In genomic region chr3:174302746-174303315, GRCh38 we compare ENCODE assay signal across 26 cellular contexts.
"Had no signal": no experiment of that assay in that cellular context is flagged by ENCODE, and none has a peak within 500 bp of the region (broad histone marks: within the 10 kb centered on the region; RNA-seq: fewer than 3 reads in every experiment).

No MANE protein-coding gene starts in this region.

- H3K36me3 ChIP-seq: neural progenitor cell, pancreas, right lobe of liver, sigmoid colon, stomach, thoracic aorta, thyroid gland, tibial nerve, upper lobe of right lung, uterus had no signal

- H3K4me1 Mint-ChIP-seq: naive thymus-derived CD4-positive, alpha-beta T cell; natural killer cell; nephron; neural progenitor cell; stimulated activated memory B cell treated with anti-CD40 and anti-IgM and Interleukin-4, amounts not matched to agents 10 μg/mL and 1 μg/mL and 100 μg/mL, for 72 hours had no signal

- H3K9me3 Mint-ChIP-seq: nephron, neural progenitor cell, type B pancreatic cell had no signal

- H3K27me3 Mint-ChIP-seq: progenitor cell of endocrine pancreas; stimulated activated memory B cell treated with anti-CD40 and anti-IgM and Interleukin-4, amounts not matched to agents 10 μg/mL and 1 μg/mL and 100 μg/mL, for 72 hours had no signal

- H3K4me3 ChIP-seq: neural progenitor cell, pancreas, psoas muscle, right lobe of liver, sigmoid colon, stomach, thoracic aorta, thyroid gland, tibial nerve, upper lobe of right lung, uterus had no signal

- FAIRE-seq: pancreas, small intestine had no signal

- H3K4me1 ChIP-seq: neural progenitor cell, pancreas, psoas muscle, sigmoid colon, tibial nerve, upper lobe of right lung, uterus had no signal

- DNase-seq: naive thymus-derived CD4-positive, alpha-beta T cell; natural killer cell; occipital lobe; pancreas; psoas muscle; right cardiac atrium; right lobe of liver; sigmoid colon; small intestine; stimulated activated CD4-positive, alpha-beta T cell treated with anti-CD3 and anti-CD28 coated beads, Interleukin-1b, Interleukin-23, amount 100 ng/mL, for 48 hours; stimulated activated CD4-positive, alpha-beta T cell treated with anti-CD3 and anti-CD28 coated beads, Interleukin-4, amount 100 ng/mL, for 1 hour; stimulated activated CD4-positive, alpha-beta T cell treated with anti-CD3 and anti-CD28 coated beads, Interleukin-4, amount 100 ng/mL, for 4 hours; stimulated activated CD8-positive, alpha-beta memory T cell treated with anti-CD3 and anti-CD28 coated beads, Interleukin-4, amount 100 ng/mL, for 48 hours; stimulated activated naive CD4-positive, alpha-beta T cell; stimulated activated naive CD8-positive, alpha-beta T cell treated with anti-CD3 and anti-CD28 coated beads, Interleukin-15, Interleukin-2, amounts not matched to agents 100 U/mL and 50 U/mL, for 24 hours; stomach; thyroid gland; upper lobe of right lung; uterus had no signal

- H3K36me3 Mint-ChIP-seq: naive thymus-derived CD4-positive, alpha-beta T cell; natural killer cell; neural progenitor cell; stimulated activated memory B cell treated with anti-CD40 and anti-IgM and Interleukin-4, amounts not matched to agents 10 μg/mL and 1 μg/mL and 100 μg/mL, for 72 hours; type B pancreatic cell had no signal

- H3K4me3 Mint-ChIP-seq: naive thymus-derived CD4-positive, alpha-beta T cell; natural killer cell; nephron; neural progenitor cell; stimulated activated memory B cell treated with anti-CD40 and anti-IgM and Interleukin-4, amounts not matched to agents 10 μg/mL and 1 μg/mL and 100 μg/mL, for 72 hours; type B pancreatic cell had no signal

- H3K27ac ChIP-seq: neural progenitor cell, pancreas, psoas muscle, right lobe of liver, sigmoid colon, stomach, thoracic aorta, thyroid gland, tibial nerve, upper lobe of right lung, uterus had no signal

- H3K9me3 ChIP-seq: pancreas, psoas muscle, right lobe of liver, sigmoid colon, stomach, thoracic aorta, thyroid gland, tibial nerve, upper lobe of right lung, uterus had no signal

- H3K9ac ChIP-seq: neural progenitor cell had no signal

- H2AFZ ChIP-seq: neural progenitor cell had no signal

- H3K4me2 ChIP-seq: neural progenitor cell had no signal

- H3K27me3 ChIP-seq: neural progenitor cell, pancreas, right lobe of liver, sigmoid colon, stomach, thyroid gland, tibial nerve, upper lobe of right lung, uterus had no signal

- H3K27ac Mint-ChIP-seq: naive thymus-derived CD4-positive, alpha-beta T cell; natural killer cell; nephron; neural progenitor cell; progenitor cell of endocrine pancreas; stimulated activated memory B cell treated with anti-CD40 and anti-IgM and Interleukin-4, amounts not matched to agents 10 μg/mL and 1 μg/mL and 100 μg/mL, for 72 hours; type B pancreatic cell had no signal
